8 cellular contexts compared by ENCODE assay signal in the genomic region with DNA sequence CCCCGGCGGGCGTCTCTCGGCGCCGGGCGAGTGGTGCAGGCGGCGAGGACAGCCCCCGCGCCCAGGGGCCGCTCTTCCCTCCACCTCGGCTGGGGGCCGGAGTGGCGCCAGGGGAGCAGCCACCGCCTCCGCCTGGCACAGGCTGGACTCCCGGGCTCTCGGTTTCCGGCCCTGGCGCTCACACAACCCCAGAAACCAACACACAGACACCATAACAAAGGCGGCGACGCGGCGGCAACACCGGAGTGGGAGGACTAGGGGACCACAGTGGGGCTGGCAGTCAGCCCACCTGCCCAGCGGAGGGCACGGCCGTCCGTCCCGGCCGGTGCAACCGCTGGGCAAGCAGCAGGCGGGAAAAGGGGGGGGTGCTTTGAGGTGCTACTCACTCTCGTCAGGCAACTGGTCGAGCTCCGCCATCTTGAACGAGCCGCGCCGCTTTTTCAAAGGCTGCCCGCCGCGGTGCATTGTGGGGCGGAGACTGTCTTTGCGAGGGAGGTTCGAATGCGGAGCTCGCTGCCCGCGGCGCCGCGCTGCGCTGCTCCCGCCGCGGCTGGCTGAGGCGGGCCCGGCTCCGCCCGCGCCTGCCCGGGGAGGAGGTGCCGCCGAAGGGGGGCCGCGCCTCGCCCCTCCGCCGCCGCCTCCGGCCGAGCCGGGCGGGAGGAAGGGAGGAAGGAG. TPM values are rescaled to one million over a fixed set of nuclear protein-coding genes. Genes with fewer than 3 reads are reported as not detected.
A peak's percentile ranks its signal among the peaks of the same experiment; 100 is the strongest.
DNase-seq lines count a peak whose midpoint lies in the region; ATAC-seq and TF ChIP-seq lines count a peak whose summit lies in the region.

A gene with protein sequence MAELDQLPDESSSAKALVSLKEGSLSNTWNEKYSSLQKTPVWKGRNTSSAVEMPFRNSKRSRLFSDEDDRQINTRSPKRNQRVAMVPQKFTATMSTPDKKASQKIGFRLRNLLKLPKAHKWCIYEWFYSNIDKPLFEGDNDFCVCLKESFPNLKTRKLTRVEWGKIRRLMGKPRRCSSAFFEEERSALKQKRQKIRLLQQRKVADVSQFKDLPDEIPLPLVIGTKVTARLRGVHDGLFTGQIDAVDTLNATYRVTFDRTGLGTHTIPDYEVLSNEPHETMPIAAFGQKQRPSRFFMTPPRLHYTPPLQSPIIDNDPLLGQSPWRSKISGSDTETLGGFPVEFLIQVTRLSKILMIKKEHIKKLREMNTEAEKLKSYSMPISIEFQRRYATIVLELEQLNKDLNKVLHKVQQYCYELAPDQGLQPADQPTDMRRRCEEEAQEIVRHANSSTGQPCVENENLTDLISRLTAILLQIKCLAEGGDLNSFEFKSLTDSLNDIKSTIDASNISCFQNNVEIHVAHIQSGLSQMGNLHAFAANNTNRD (minus strand): TSS at position 442 of the 675 bp plus-strand sequence. CDS start 25 bp downstream, at position 417.

- DNase-seq in CD4-positive, CD25-positive, alpha-beta regulatory T cell: peak; percentile 87 to 93 (median 87)
- DNase-seq in NCI-H774 (lab: John Stamatoyannopoulos, UW) (peak; percentile 90), ecto neural progenitor cell (ENCODE audit: low spot score) (peak; percentile 97), lower lobe of right lung (peak; percentile 94)
- DNase-seq in activated CD4-positive, alpha-beta T cell treated with anti-CD3 and anti-CD28 coated beads, Interleukin-2, amount 50 U/mL, for 48 hours: peak; percentile 95 to 96
- peak; percentile 93 to 96 for DNase-seq in stimulated activated CD4-positive, alpha-beta T cell treated with anti-CD3 and anti-CD28 coated beads, Interleukin-4, amount 100 ng/mL, for 48 hours (ENCODE audit: low read depth in 2 of 2)

- peaks cover 17% of the 10 kb centered on the region for H3K27me3 Mint-ChIP-seq in CD4-positive, CD25-positive, alpha-beta regulatory T cell

- peaks cover 16% of the 10 kb centered on the region for H3K4me1 ChIP-seq in CD4-positive, CD25-positive, alpha-beta regulatory T cell (ENCODE audit: control insufficient read depth, insufficient read depth, low read length, poor library complexity, severe bottlenecking)
- H3K4me1 ChIP-seq in lower lobe of right lung: peaks cover 18% of the 10 kb centered on the region

- peak within 1 kb of the TSS; percentile 62 for H3K27ac ChIP-seq in CD4-positive, CD25-positive, alpha-beta regulatory T cell (ENCODE audit: insufficient read depth, low read length, poor library complexity, severe bottlenecking)
- H3K27ac ChIP-seq in lower lobe of right lung: peak within 1 kb of the TSS; percentile 80

- peak; percentile 8 for TF ChIP-seq CTCF in lower lobe of right lung (IDR thresholded peaks at IDR 0.05)

- H3K4me1 Mint-ChIP-seq in CD4-positive, CD25-positive, alpha-beta regulatory T cell: peaks cover 10 to 44% (median 20%) of the 10 kb centered on the region in 4 donors

- H3K27me3 ChIP-seq in CD4-positive, CD25-positive, alpha-beta regulatory T cell (ENCODE audit: control insufficient read depth, insufficient read depth, low read length): peaks cover 11% of the 10 kb centered on the region
- no peaks in the 10 kb centered on the region for H3K27me3 ChIP-seq in lower lobe of right lung (ENCODE audit: low read depth)

- peak; percentile 94 for ATAC-seq in CD4-positive, CD25-positive, alpha-beta regulatory T cell (ENCODE audit: low read depth in 2 of 2)
- ATAC-seq in GM19397 (IDR thresholded peaks at IDR 0.05; ENCODE audit: unreplicated experiment): peak; percentile 78
- ATAC-seq in HG03565 (IDR thresholded peaks at IDR 0.05; ENCODE audit: unreplicated experiment): peak; percentile 65
- ATAC-seq in lower lobe of right lung: peak; percentile 95

- peak within 1 kb of the TSS; percentile 78 for H3K4me3 ChIP-seq in CD4-positive, CD25-positive, alpha-beta regulatory T cell (ENCODE audit: low read depth, low read length)
- H3K4me3 ChIP-seq in lower lobe of right lung: peak within 1 kb of the TSS; percentile 95

- peak within 1 kb of the TSS; percentile 92 to 99 (median 94) for H3K4me3 Mint-ChIP-seq in CD4-positive, CD25-positive, alpha-beta regulatory T cell

- H3K27ac Mint-ChIP-seq in CD4-positive, CD25-positive, alpha-beta regulatory T cell: peak within 1 kb of the TSS; percentile 52 to 93 (median 91)

- no peaks in the 10 kb centered on the region for H3K36me3 Mint-ChIP-seq in CD4-positive, CD25-positive, alpha-beta regulatory T cell

- H3K9me3 ChIP-seq in CD4-positive, CD25-positive, alpha-beta regulatory T cell (ENCODE audit: control insufficient read depth in 2 of 2, low read length in 2 of 2): no peaks in the 10 kb centered on the region
- no peaks in the 10 kb centered on the region for H3K9me3 ChIP-seq in lower lobe of right lung

- no peaks in the 10 kb centered on the region for H3K9me3 Mint-ChIP-seq in CD4-positive, CD25-positive, alpha-beta regulatory T cell

- H3K36me3 ChIP-seq in CD4-positive, CD25-positive, alpha-beta regulatory T cell (ENCODE audit: control insufficient read depth, insufficient read depth, low read length): no peaks in the 10 kb centered on the region
- H3K36me3 ChIP-seq in lower lobe of right lung: no peaks in the 10 kb centered on the region

- intact Hi-C loops in lower lobe of right lung (cut with DNase I): no loop called here

RNA-seq across cellular contexts. Expression of the gene that starts here (rescaled TPM):
- total RNA-seq in CD4-positive, CD25-positive, alpha-beta regulatory T cell: 3.3 TPM
- polyA plus RNA-seq in CD4-positive, CD25-positive, alpha-beta regulatory T cell: 1 to 10 TPM; 3.1 to 6.7 (median 4.3) TPM
- 3.5 TPM for total RNA-seq in lower lobe of right lung

Comparison
In these comparisons a context has a peak if more than half of its experiments do, and no peak if none do; other contexts are left out.
1. Peak in every context shown above with its lines: DNase-seq, ATAC-seq, H3K4me3 ChIP-seq and H3K27ac ChIP-seq.